Comparison of ENCODE assay signal across 7 cellular contexts in genomic region chr1:1742529-1742928, GRCh38. TPM values are rescaled to one million over a fixed set of nuclear protein-coding genes. Genes with fewer than 3 reads are reported as not detected.
DNase-seq lines count a peak whose midpoint lies in the region; ATAC-seq, FAIRE-seq and TF ChIP-seq lines count a peak whose summit lies in the region.
"Not testable (repeated sequence)": the region's sequence is repeated elsewhere in the genome, so short reads cannot be mapped to it uniquely, and the experiment has no call there.

No MANE protein-coding gene starts in this region.

- H3K9ac ChIP-seq in HCT116 (ENCODE audit: low read length); astrocyte (ENCODE audit: low read length); neural progenitor cell: not testable (repeated sequence)

- H4K20me1 ChIP-seq in HCT116 (ENCODE audit: insufficient read depth); astrocyte (ENCODE audit: insufficient read depth, low read length); neural progenitor cell (ENCODE audit: low read depth): not testable (repeated sequence)

- BruUV-seq in HCT116 (replicated peaks; lab: Mats Ljungman, UMichigan): TSS peak; percentile 0

- not testable (repeated sequence) for FAIRE-seq in astrocyte (lab: Jason Lieb, UNC)

- not testable (repeated sequence) for H3K27ac ChIP-seq in CD4-positive, alpha-beta T cell (ENCODE audit: low read depth, low read length); HCT116 (ENCODE audit: low read depth, low read length); astrocyte (ENCODE audit: low read depth, low read length); neural progenitor cell
- H3K27ac ChIP-seq in RWPE2 (ENCODE audit: poor library complexity, severe bottlenecking): peak overlapping the region; percentile 66

- not testable (repeated sequence) for H3K9me3 Mint-ChIP-seq in CD4-positive, alpha-beta T cell; activated T-helper 1 cell treated with anti-CD3 and anti-CD28 coated beads, Interleukin-12 subunit alpha, Interleukin-12 subunit beta, Interleukin-2, Interleukin-4 antibody, amounts not matched to agents 30 ng/mL and 10 ng/mL and 1 ng/mL, durations not matched to agents 14 hours and 24 hours and 36 hours; astrocyte (ENCODE audit: unreplicated experiment); mesothelial cell of epicardium; neural progenitor cell

- TF ChIP-seq CTCF in CD4-positive, alpha-beta T cell (IDR thresholded peaks at IDR 0.05); HCT116 (IDR thresholded peaks at IDR 0.05 in 2 of 3, conservative IDR thresholded peaks at IDR 0.05 in 1 of 3; ENCODE audit: borderline replicate concordance in 1 of 3, insufficient read depth in 1 of 3, low read depth in 2 of 3, low read length in 2 of 3); RWPE2 (IDR thresholded peaks at IDR 0.05; ENCODE audit: poor library complexity, severe bottlenecking); astrocyte (IDR thresholded peaks at IDR 0.05; ENCODE audit: insufficient read depth, low read depth, low read length); mesothelial cell of epicardium (IDR thresholded peaks at IDR 0.05; ENCODE audit: unreplicated experiment); neural progenitor cell (IDR thresholded peaks at IDR 0.05): not testable (repeated sequence)

- DNase-seq in CD4-positive, alpha-beta T cell; HCT116 (ENCODE audit: low read depth, low spot score); RWPE2 (ENCODE audit: low spot score); activated T-helper 1 cell treated with anti-CD3 and anti-CD28 coated beads, Interleukin-12 subunit alpha, Interleukin-12 subunit beta, Interleukin-2, Interleukin-4 antibody, amounts not matched to agents 30 ng/mL and 10 ng/mL and 1 ng/mL, durations not matched to agents 14 hours and 24 hours and 36 hours (ENCODE audit: low spot score); astrocyte (ENCODE audit: low read depth); mesothelial cell of epicardium (ENCODE audit: low spot score in 2 of 2, unreplicated experiment in 2 of 2); neural progenitor cell (ENCODE audit: low spot score): not testable (repeated sequence)

- POLR2A ChIA-PET in CD4-positive, alpha-beta T cell (lab: Charles Lee); HCT116 (lab: Charles Lee): not testable (repeated sequence)

- not testable (repeated sequence) for ATAC-seq in CD4-positive, alpha-beta T cell (ENCODE audit: poor library complexity); HCT116; RWPE2 (ENCODE audit: low read depth)

- H3K36me3 Mint-ChIP-seq in CD4-positive, alpha-beta T cell (ENCODE audit: low read depth); activated T-helper 1 cell treated with anti-CD3 and anti-CD28 coated beads, Interleukin-12 subunit alpha, Interleukin-12 subunit beta, Interleukin-2, Interleukin-4 antibody, amounts not matched to agents 30 ng/mL and 10 ng/mL and 1 ng/mL, durations not matched to agents 14 hours and 24 hours and 36 hours (ENCODE audit: low read depth); astrocyte (ENCODE audit: low read depth, unreplicated experiment); mesothelial cell of epicardium; neural progenitor cell: not testable (repeated sequence)

- H2AFZ ChIP-seq in HCT116 (ENCODE audit: low read depth, low read length, poor library complexity, severe bottlenecking); astrocyte (ENCODE audit: low read depth, low read length); neural progenitor cell (replicated peaks): not testable (repeated sequence)

- not testable (repeated sequence) for H3K4me2 ChIP-seq in HCT116 (ENCODE audit: low read length); astrocyte (ENCODE audit: low read length); neural progenitor cell

- peak overlapping the region; percentile 69 for H3K4me3 Mint-ChIP-seq in CD4-positive, alpha-beta T cell
- peak overlapping the region; percentile 15 for H3K4me3 Mint-ChIP-seq in activated T-helper 1 cell treated with anti-CD3 and anti-CD28 coated beads, Interleukin-12 subunit alpha, Interleukin-12 subunit beta, Interleukin-2, Interleukin-4 antibody, amounts not matched to agents 30 ng/mL and 10 ng/mL and 1 ng/mL, durations not matched to agents 14 hours and 24 hours and 36 hours
- H3K4me3 Mint-ChIP-seq in astrocyte (ENCODE audit: unreplicated experiment) (peak overlapping the region; percentile 54), neural progenitor cell (peak overlapping the region; percentile 60)
- not testable (repeated sequence) for H3K4me3 Mint-ChIP-seq in mesothelial cell of epicardium

- H3K4me3 ChIP-seq in HCT116 (replicated peaks in 1 of 2; ENCODE audit: low read depth in 1 of 2, low read length in 2 of 2); RWPE2 (ENCODE audit: severe bottlenecking); astrocyte (ENCODE audit: insufficient read depth, low read depth, low read length); neural progenitor cell: not testable (repeated sequence)

- TF ChIP-seq RAD21 in HCT116 (IDR thresholded peaks at IDR 0.05; ENCODE audit: low read depth): not testable (repeated sequence)

- RAD21 ChIA-PET in HCT116 (lab: Charles Lee; ENCODE audit: low non-redundant PET in 1 of 2, low total read pairs in 2 of 2, uncharacterized antibody in 2 of 2, unreplicated experiment in 2 of 2): not testable (repeated sequence)

- H3K79me2 ChIP-seq in HCT116 (ENCODE audit: insufficient read depth, low read length): not testable (repeated sequence)
- H3K79me2 ChIP-seq in astrocyte (ENCODE audit: insufficient read depth, low read length) (peaks cover 17% of the 10 kb centered on the region), neural progenitor cell (ENCODE audit: low read depth) (peaks cover 27% of the 10 kb centered on the region)

- H3K36me3 ChIP-seq in HCT116 (ENCODE audit: control insufficient read depth in 1 of 2, insufficient read depth in 2 of 2, low read length in 2 of 2); RWPE2 (ENCODE audit: low read depth); astrocyte (ENCODE audit: insufficient read depth, low read length); neural progenitor cell: not testable (repeated sequence)

- intact Hi-C loops in CD4-positive, alpha-beta T cell (cut with DNase I, micrococcal nuclease): loop anchor here in 1 of 2 experiments (10.0 kb wide), 1 partner anchor 48 kb away; the partner anchor contains the start of gene SLC35E2B
- intact Hi-C loops in HCT116 (cut with micrococcal nuclease); activated T-helper 1 cell treated with anti-CD3 and anti-CD28 coated beads, Interleukin-12 subunit alpha, Interleukin-12 subunit beta, Interleukin-2, Interleukin-4 antibody, amounts not matched to agents 30 ng/mL and 10 ng/mL and 1 ng/mL, durations not matched to agents 14 hours and 24 hours and 36 hours (cut with micrococcal nuclease): not testable (repeated sequence)

- H3K27me3 ChIP-seq in CD4-positive, alpha-beta T cell (ENCODE audit: control insufficient read depth, insufficient read depth, low read length); HCT116 (ENCODE audit: insufficient read depth, low read length); RWPE2 (ENCODE audit: insufficient read depth, poor library complexity, severe bottlenecking); astrocyte (ENCODE audit: insufficient read depth, low read length); neural progenitor cell: not testable (repeated sequence)

- H3K4me1 Mint-ChIP-seq in CD4-positive, alpha-beta T cell (ENCODE audit: low read depth); activated T-helper 1 cell treated with anti-CD3 and anti-CD28 coated beads, Interleukin-12 subunit alpha, Interleukin-12 subunit beta, Interleukin-2, Interleukin-4 antibody, amounts not matched to agents 30 ng/mL and 10 ng/mL and 1 ng/mL, durations not matched to agents 14 hours and 24 hours and 36 hours (ENCODE audit: low read depth); astrocyte (ENCODE audit: low read depth, unreplicated experiment); mesothelial cell of epicardium; neural progenitor cell: not testable (repeated sequence)

- not testable (repeated sequence) for H3K27me3 Mint-ChIP-seq in CD4-positive, alpha-beta T cell; activated T-helper 1 cell treated with anti-CD3 and anti-CD28 coated beads, Interleukin-12 subunit alpha, Interleukin-12 subunit beta, Interleukin-2, Interleukin-4 antibody, amounts not matched to agents 30 ng/mL and 10 ng/mL and 1 ng/mL, durations not matched to agents 14 hours and 24 hours and 36 hours (ENCODE audit: insufficient read depth); astrocyte (ENCODE audit: low read depth, unreplicated experiment); mesothelial cell of epicardium (ENCODE audit: low read depth); neural progenitor cell (ENCODE audit: insufficient read depth, low read depth)

- not testable (repeated sequence) for TF ChIP-seq POLR2A in HCT116 (IDR thresholded peaks at IDR 0.05; ENCODE audit: borderline replicate concordance, extremely low read depth, insufficient read depth, insufficient read length)

- not testable (repeated sequence) for H3F3A ChIP-seq in neural progenitor cell (ENCODE audit: low read depth)

- H3K27ac Mint-ChIP-seq in CD4-positive, alpha-beta T cell: peak overlapping the region; percentile 47
- H3K27ac Mint-ChIP-seq in activated T-helper 1 cell treated with anti-CD3 and anti-CD28 coated beads, Interleukin-12 subunit alpha, Interleukin-12 subunit beta, Interleukin-2, Interleukin-4 antibody, amounts not matched to agents 30 ng/mL and 10 ng/mL and 1 ng/mL, durations not matched to agents 14 hours and 24 hours and 36 hours; astrocyte (ENCODE audit: unreplicated experiment); neural progenitor cell: not testable (repeated sequence)
- H3K27ac Mint-ChIP-seq in mesothelial cell of epicardium: peak overlapping the region; percentile 25

- H3K9me3 ChIP-seq in CD4-positive, alpha-beta T cell (ENCODE audit: control insufficient read depth, low read length); HCT116 (ENCODE audit: control insufficient read depth in 1 of 2, insufficient read depth in 1 of 2, low read depth in 1 of 2, low read length in 2 of 2); RWPE2 (ENCODE audit: severe bottlenecking); astrocyte (ENCODE audit: insufficient read depth, low read depth, low read length); neural progenitor cell (ENCODE audit: low read depth): not testable (repeated sequence)

- H3K9me2 ChIP-seq in HCT116 (ENCODE audit: insufficient read depth): not testable (repeated sequence)

- not testable (repeated sequence) for H3K4me1 ChIP-seq in HCT116 (ENCODE audit: control insufficient read depth in 1 of 2, insufficient read depth in 2 of 2, low read length in 2 of 2); RWPE2 (ENCODE audit: insufficient read depth, poor library complexity, severe bottlenecking); astrocyte (ENCODE audit: insufficient read depth, low read length); neural progenitor cell

- CTCF ChIA-PET in CD4-positive, alpha-beta T cell (lab: Charles Lee); HCT116 (lab: Charles Lee): not testable (repeated sequence)

RNA-seq across cellular contexts. Expression of gene CDK11A, which starts 18.4 kb away (rescaled TPM):
- 100 to 1,000 TPM; 206 to 217 TPM for total RNA-seq in CD4-positive, alpha-beta T cell
- total RNA-seq in HCT116 (2021; ENCODE audit: unreplicated experiment) (61.0 TPM), astrocyte (30.3 and 35.3 TPM in 2 replicates), mesothelial cell of epicardium (47.9 to 54.2 TPM (median 52.8 TPM) in 3 replicates), neural progenitor cell (ENCODE audit: low replicate concordance) (6.6 and 16.6 TPM in 2 replicates)
- polyA plus RNA-seq in HCT116 (2012): 34.7 and 38.4 TPM in 2 replicates
- 74.4 and 81.7 TPM in 2 replicates for total RNA-seq in activated T-helper 1 cell treated with anti-CD3 and anti-CD28 coated beads, Interleukin-12 subunit alpha, Interleukin-12 subunit beta, Interleukin-2, Interleukin-4 antibody, amounts not matched to agents 30 ng/mL and 10 ng/mL and 1 ng/mL, durations not matched to agents 14 hours and 24 hours and 36 hours

RNA-seq across cellular contexts. Expression of gene NADK, which starts 35.7 kb away (rescaled TPM):
- total RNA-seq in CD4-positive, alpha-beta T cell: 10 to 100 TPM; 19.9 to 25.1 TPM
- total RNA-seq in HCT116 (2021; ENCODE audit: unreplicated experiment) (93.4 TPM), astrocyte (83.7 and 87.6 TPM in 2 replicates), mesothelial cell of epicardium (77.7 to 79.9 TPM (median 78.2 TPM) in 3 replicates), neural progenitor cell (ENCODE audit: low replicate concordance) (37.8 and 56.9 TPM in 2 replicates)
- polyA plus RNA-seq in HCT116 (2012): 51.9 and 64.0 TPM in 2 replicates
- total RNA-seq in activated T-helper 1 cell treated with anti-CD3 and anti-CD28 coated beads, Interleukin-12 subunit alpha, Interleukin-12 subunit beta, Interleukin-2, Interleukin-4 antibody, amounts not matched to agents 30 ng/mL and 10 ng/mL and 1 ng/mL, durations not matched to agents 14 hours and 24 hours and 36 hours: 95.5 and 96.8 TPM in 2 replicates

RNA-seq across cellular contexts. Expression of gene SLC35E2B, which starts 49.9 kb away (rescaled TPM):
- total RNA-seq in CD4-positive, alpha-beta T cell: 10 to 100 TPM; 43.9 to 45.3 TPM
- total RNA-seq in HCT116 (2021; ENCODE audit: unreplicated experiment): 30.3 TPM
- polyA plus RNA-seq in HCT116 (2012): 17.0 and 19.4 TPM in 2 replicates
- total RNA-seq in activated T-helper 1 cell treated with anti-CD3 and anti-CD28 coated beads, Interleukin-12 subunit alpha, Interleukin-12 subunit beta, Interleukin-2, Interleukin-4 antibody, amounts not matched to agents 30 ng/mL and 10 ng/mL and 1 ng/mL, durations not matched to agents 14 hours and 24 hours and 36 hours: 40.8 and 41.1 TPM in 2 replicates
- 45.1 and 47.7 TPM in 2 replicates for total RNA-seq in astrocyte
- total RNA-seq in mesothelial cell of epicardium: 112 to 119 TPM (median 113 TPM) in 3 replicates
- 49.4 and 71.6 TPM in 2 replicates for total RNA-seq in neural progenitor cell (ENCODE audit: low replicate concordance)
